8 cellular contexts compared by ENCODE assay signal in the genomic region with DNA sequence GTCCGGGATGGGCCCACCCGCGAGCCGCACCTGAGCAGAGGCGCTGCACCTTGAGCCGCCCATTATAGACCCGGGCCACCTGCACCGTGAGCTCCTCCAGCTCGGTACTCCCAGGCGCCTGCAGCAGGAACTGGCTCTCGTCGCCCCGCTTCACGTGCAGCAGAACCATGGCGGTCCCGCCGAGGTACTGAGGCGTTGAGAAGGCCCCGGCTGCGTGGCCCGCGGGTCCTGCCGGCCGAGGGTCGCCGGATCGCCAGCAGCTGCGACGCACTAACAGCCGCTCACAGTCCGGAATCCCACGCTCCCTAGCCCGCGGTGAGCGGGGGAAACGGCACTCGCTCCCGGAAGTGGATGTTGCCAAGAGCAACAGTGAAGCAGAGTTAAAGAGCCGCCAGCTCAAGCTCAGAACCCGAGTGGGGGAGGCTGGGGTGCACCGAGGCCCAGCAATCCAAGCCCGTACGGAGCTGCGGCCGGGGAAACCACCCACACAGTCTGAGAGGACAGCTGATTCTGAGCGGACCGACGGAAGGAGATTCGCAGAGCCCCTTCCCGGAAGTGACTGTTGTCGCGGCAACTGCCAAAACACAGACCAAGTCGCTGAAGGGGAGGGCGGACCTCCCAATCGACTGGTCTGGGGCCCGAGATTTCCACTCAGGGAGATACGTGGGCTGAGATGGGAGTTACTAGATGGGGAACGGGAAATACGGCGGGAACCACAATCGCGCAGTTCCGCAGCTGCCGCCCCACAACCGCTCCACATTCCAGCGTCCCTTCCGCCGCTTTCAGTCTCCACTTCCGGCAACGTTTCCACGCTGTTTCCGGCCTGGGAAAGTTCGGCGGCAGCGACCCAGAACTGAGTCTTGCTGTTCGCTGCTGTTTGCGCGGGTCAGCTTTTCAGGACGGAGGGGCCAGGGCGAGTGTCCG. TPM values are rescaled to one million over a fixed set of nuclear protein-coding genes. Genes with fewer than 3 reads are reported as not detected.
DNase-seq lines count a peak whose midpoint lies in the region; ATAC-seq, FAIRE-seq and TF ChIP-seq lines count a peak whose summit lies in the region.

A gene with protein sequence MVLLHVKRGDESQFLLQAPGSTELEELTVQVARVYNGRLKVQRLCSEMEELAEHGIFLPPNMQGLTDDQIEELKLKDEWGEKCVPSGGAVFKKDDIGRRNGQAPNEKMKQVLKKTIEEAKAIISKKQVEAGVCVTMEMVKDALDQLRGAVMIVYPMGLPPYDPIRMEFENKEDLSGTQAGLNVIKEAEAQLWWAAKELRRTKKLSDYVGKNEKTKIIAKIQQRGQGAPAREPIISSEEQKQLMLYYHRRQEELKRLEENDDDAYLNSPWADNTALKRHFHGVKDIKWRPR (minus strand): TSS at position 303 of the 924 bp plus-strand sequence. CDS start 134 bp downstream, at position 169.

- peak within 1 kb of the TSS; percentile 81 for H3K4me3 Mint-ChIP-seq in Calu3 (ENCODE audit: low read depth, unreplicated experiment)

- H3K36me3 Mint-ChIP-seq in Calu3 (ENCODE audit: insufficient read depth, unreplicated experiment) = peaks cover 37% of the 10 kb centered on the region

- peak within 1 kb of the TSS; percentile 90 for H2AFZ ChIP-seq in OCI-LY3 (ENCODE audit: low read depth, low read length)
- peak within 1 kb of the TSS; percentile 31 for H2AFZ ChIP-seq in endothelial cell of umbilical vein (ENCODE audit: low read depth, low read length)

- H3K4me1 Mint-ChIP-seq in Calu3 (ENCODE audit: low read depth, unreplicated experiment) = no peaks in the 10 kb centered on the region

- peaks cover 24% of the 10 kb centered on the region for H3K79me2 ChIP-seq in OCI-LY3 (ENCODE audit: low read length)
- H3K79me2 ChIP-seq in endothelial cell of umbilical vein (ENCODE audit: control insufficient read depth, insufficient read depth, low read length) = peaks cover 17% of the 10 kb centered on the region

- H3K36me3 ChIP-seq in HUES6 (ENCODE audit: control insufficient read depth, insufficient read depth, low read length) = peaks cover 19% of the 10 kb centered on the region
- peaks cover 3% of the 10 kb centered on the region for H3K36me3 ChIP-seq in OCI-LY3 (replicated peaks; ENCODE audit: low read depth, low read length)
- H3K36me3 ChIP-seq in endothelial cell of umbilical vein (ENCODE audit: control insufficient read depth in 2 of 2, extremely low read depth in 1 of 2, insufficient read depth in 2 of 2, low read length in 2 of 2) = peaks cover 3 to 6% of the 10 kb centered on the region in 2 experiments

- H3K4me3 ChIP-seq in HUES6 (ENCODE audit: low read depth, low read length) (peak within 1 kb of the TSS; percentile 90), OCI-LY3 (ENCODE audit: low read length) (peak within 1 kb of the TSS; percentile 79), endothelial cell of umbilical vein (replicated peaks in 1 of 3; ENCODE audit: insufficient read depth in 1 of 3, low read depth in 1 of 3, low read length in 3 of 3) (peak within 1 kb of the TSS; percentile 74 to 99 (median 95))

- CTCF ChIA-PET in Calu3 (lab: Charles Lee) = interaction anchor here (1.2 kb wide), 1 partner anchor 11 kb away, joined by 7 read pairs; no protein-coding TSS in a partner anchor
- CTCF ChIA-PET in endothelial cell of umbilical vein (lab: Charles Lee) = interaction anchor here (0.9 to 4.3 kb wide), 5 partner anchors 11 to 249 kb away, joined by 3 to 29 read pairs (median 7); a partner anchor contains a TSS

- H3K9ac ChIP-seq in HUES6 (ENCODE audit: low read length) (peak within 1 kb of the TSS; percentile 96), OCI-LY3 (ENCODE audit: low read length) (peak within 1 kb of the TSS; percentile 69), endothelial cell of umbilical vein (replicated peaks; ENCODE audit: extremely low read depth, insufficient read depth, low read length) (peak within 1 kb of the TSS; percentile 76)

- no peaks in the 10 kb centered on the region for H3K9me3 Mint-ChIP-seq in Calu3 (ENCODE audit: low read depth, unreplicated experiment)

- ATAC-seq in GM21423 (IDR thresholded peaks at IDR 0.05; ENCODE audit: unreplicated experiment) = peak; percentile 90

- H3K9me3 ChIP-seq in HUES6 (ENCODE audit: control insufficient read depth, insufficient read depth, low read depth, low read length) = no peaks in the 10 kb centered on the region
- H3K9me3 ChIP-seq in OCI-LY3 (ENCODE audit: insufficient read depth, low read length) = no peaks in the 10 kb centered on the region
- no peaks in the 10 kb centered on the region for H3K9me3 ChIP-seq in endothelial cell of umbilical vein (replicated peaks; ENCODE audit: control insufficient read depth, insufficient read depth, low read length)

- H3K4me1 ChIP-seq in HUES6 (ENCODE audit: control insufficient read depth, insufficient read depth, low read length) = no peaks in the 10 kb centered on the region
- peaks cover 8% of the 10 kb centered on the region; the same call in 1 of the 2 replicates for H3K4me1 ChIP-seq in OCI-LY3 (ENCODE audit: low read length)
- H3K4me1 ChIP-seq in endothelial cell of umbilical vein (ENCODE audit: control insufficient read depth, extremely low read depth, insufficient read depth, low read length) = peaks cover 10% of the 10 kb centered on the region

- BruUV-seq in Calu3 (replicated peaks; lab: Mats Ljungman, UMichigan) (no TSS peak), endothelial cell of umbilical vein (replicated peaks; lab: Mats Ljungman, UMichigan) (TSS peak; percentile 53)

- peaks cover 26% of the 10 kb centered on the region for H3K27me3 Mint-ChIP-seq in Calu3 (ENCODE audit: unreplicated experiment)

- intact Hi-C loops in Calu3 (cut with micrococcal nuclease; ENCODE audit: unreplicated experiment) (no loop called here), endothelial cell of umbilical vein (cut with micrococcal nuclease) (loop anchor here (1.0 to 5.0 kb wide), 3 partner anchors 88 to 158 kb away; a partner anchor contains a TSS)

- H3K27me3 ChIP-seq in HUES6 (ENCODE audit: control insufficient read depth, insufficient read depth, low read length) = no peaks in the 10 kb centered on the region
- H3K27me3 ChIP-seq in OCI-LY3 (ENCODE audit: low read depth, low read length) = no peaks in the 10 kb centered on the region
- H3K27me3 ChIP-seq in endothelial cell of umbilical vein (ENCODE audit: control insufficient read depth in 2 of 2, insufficient read depth in 2 of 2, low read length in 2 of 2) = no peaks in the 10 kb centered on the region

- no peaks in the 10 kb centered on the region for H3K9me1 ChIP-seq in endothelial cell of umbilical vein (replicated peaks; ENCODE audit: control insufficient read depth, extremely low read depth, insufficient read depth, low read length)

- DNase-seq in Calu3 = peak; percentile 77
- peak; percentile 77 for DNase-seq in activated T-cell treated with anti-CD3 and anti-CD28 coated beads for 1 hour (ENCODE audit: low read depth)
- DNase-seq in endothelial cell of umbilical vein (ENCODE audit: low read depth, low spot score) = peak; percentile 92
- DNase-seq in middle frontal gyrus (ENCODE audit: extremely low spot score, low spot score) = peak; percentile 79
- DNase-seq in stimulated activated CD8-positive, alpha-beta memory T cell treated with anti-CD3 and anti-CD28 coated beads, Interleukin-2, amount 100 ng/mL, for 48 hours (ENCODE audit: low read depth in 2 of 2) = peak; percentile 77 to 79

- H3K27ac ChIP-seq in HUES6 (ENCODE audit: low read depth, low read length) (peak within 1 kb of the TSS; percentile 75), OCI-LY3 (ENCODE audit: low read length) (peak within 1 kb of the TSS; percentile 76), endothelial cell of umbilical vein (ENCODE audit: insufficient read depth, low read depth, low read length) (peak within 1 kb of the TSS; percentile 79)

- no peak for TF ChIP-seq CTCF in Calu3 (IDR thresholded peaks at IDR 0.05; ENCODE audit: unreplicated experiment)
- TF ChIP-seq CTCF in OCI-LY3 (IDR thresholded peaks at IDR 0.05; ENCODE audit: low read depth, low read length) = no peak
- TF ChIP-seq CTCF in endothelial cell of umbilical vein (IDR thresholded peaks at IDR 0.05; ENCODE audit: extremely low read depth in 1 of 2, insufficient read depth in 1 of 2, low read depth in 1 of 2, low read length in 2 of 2) = no peak

- peak; percentile 91 for TF ChIP-seq POLR2A in endothelial cell of umbilical vein (IDR thresholded peaks at IDR 0.05; ENCODE audit: low read depth, low read length)

- dilution Hi-C loops in endothelial cell of umbilical vein (cut with MboI; ENCODE audit: extremely low pct_ligation_motif_present, low sequenced_read_pairs) = no loop called here

- peak within 1 kb of the TSS; percentile 77 for H3K27ac Mint-ChIP-seq in Calu3 (ENCODE audit: unreplicated experiment)

- FAIRE-seq in endothelial cell of umbilical vein (lab: Jason Lieb, UNC) = peak; percentile 96

- POLR2A ChIA-PET in endothelial cell of umbilical vein (lab: Charles Lee) = interaction anchor here (0.5 to 0.6 kb wide), 3 partner anchors 97 to 301 kb away, joined by 3 to 11 read pairs (median 5); no protein-coding TSS in a partner anchor

- H4K20me1 ChIP-seq in OCI-LY3 (ENCODE audit: insufficient read depth, low read length) = no peaks in the 10 kb centered on the region; the same call in 1 of the 2 replicates
- no peaks in the 10 kb centered on the region for H4K20me1 ChIP-seq in endothelial cell of umbilical vein (replicated peaks; ENCODE audit: control insufficient read depth, extremely low read depth, insufficient read depth, low read length)

- peak within 1 kb of the TSS; percentile 91 for H3K4me2 ChIP-seq in OCI-LY3 (ENCODE audit: low read length)
- H3K4me2 ChIP-seq in endothelial cell of umbilical vein (ENCODE audit: insufficient read depth, low read length) = peak within 1 kb of the TSS; percentile 95

TF ChIP-seq in endothelial cell of umbilical vein, 7 proteins besides CTCF, POLR2A, EP300 and RAD21:
- TF ChIP-seq FOS (IDR thresholded peaks at IDR 0.05; ENCODE audit: borderline replicate concordance, insufficient read depth, low read length) (no peak), POLR2AphosphoS5 (IDR thresholded peaks at IDR 0.05; ENCODE audit: insufficient read depth, low read depth, low read length) (peak; percentile 73)
- TF ChIP-seq, protein P1, sequence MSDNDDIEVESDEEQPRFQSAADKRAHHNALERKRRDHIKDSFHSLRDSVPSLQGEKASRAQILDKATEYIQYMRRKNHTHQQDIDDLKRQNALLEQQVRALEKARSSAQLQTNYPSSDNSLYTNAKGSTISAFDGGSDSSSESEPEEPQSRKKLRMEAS (IDR thresholded peaks at IDR 0.05; ENCODE audit: insufficient read depth, insufficient read length) = peak; percentile 20

RNA-seq across cellular contexts. Expression of the gene that starts here (rescaled TPM):
- 28.9 and 35.9 TPM in 2 replicates for total RNA-seq in Calu3 (2022)
- total RNA-seq in endothelial cell of umbilical vein = 36.0 and 44.1 TPM in 2 replicates
- 15.8 and 17.6 TPM in 2 replicates for polyA plus RNA-seq in endothelial cell of umbilical vein
- polyA plus RNA-seq in endothelial cell of umbilical vein (2011; cell fraction: cytosol; rRNA removed) = 20.4 and 22.2 TPM in 2 replicates
- 32.8 and 45.2 TPM in 2 replicates for polyA plus RNA-seq in endothelial cell of umbilical vein (2011; cell fraction: nucleus; rRNA removed)
- 42.4 and 47.6 TPM in 2 replicates for polyA plus RNA-seq in endothelial cell of umbilical vein (2012)
- polyA minus RNA-seq in endothelial cell of umbilical vein = 4.0 and 6.3 TPM in 2 replicates
- 22.3 TPM for polyA minus RNA-seq in endothelial cell of umbilical vein (2011; cell fraction: cytosol; rRNA and poly(A)+ RNA removed)
- polyA minus RNA-seq in endothelial cell of umbilical vein (2011; cell fraction: nucleus; rRNA and poly(A)+ RNA removed) = 10.5 and 10.9 TPM in 2 replicates

Comparison
In these comparisons a context has a peak if more than half of its experiments do, and no peak if none do; other contexts are left out.
1. Peak in every context shown above with its lines: DNase-seq, ATAC-seq, H3K4me3 ChIP-seq and H3K27ac ChIP-seq.